In the genomic region with DNA sequence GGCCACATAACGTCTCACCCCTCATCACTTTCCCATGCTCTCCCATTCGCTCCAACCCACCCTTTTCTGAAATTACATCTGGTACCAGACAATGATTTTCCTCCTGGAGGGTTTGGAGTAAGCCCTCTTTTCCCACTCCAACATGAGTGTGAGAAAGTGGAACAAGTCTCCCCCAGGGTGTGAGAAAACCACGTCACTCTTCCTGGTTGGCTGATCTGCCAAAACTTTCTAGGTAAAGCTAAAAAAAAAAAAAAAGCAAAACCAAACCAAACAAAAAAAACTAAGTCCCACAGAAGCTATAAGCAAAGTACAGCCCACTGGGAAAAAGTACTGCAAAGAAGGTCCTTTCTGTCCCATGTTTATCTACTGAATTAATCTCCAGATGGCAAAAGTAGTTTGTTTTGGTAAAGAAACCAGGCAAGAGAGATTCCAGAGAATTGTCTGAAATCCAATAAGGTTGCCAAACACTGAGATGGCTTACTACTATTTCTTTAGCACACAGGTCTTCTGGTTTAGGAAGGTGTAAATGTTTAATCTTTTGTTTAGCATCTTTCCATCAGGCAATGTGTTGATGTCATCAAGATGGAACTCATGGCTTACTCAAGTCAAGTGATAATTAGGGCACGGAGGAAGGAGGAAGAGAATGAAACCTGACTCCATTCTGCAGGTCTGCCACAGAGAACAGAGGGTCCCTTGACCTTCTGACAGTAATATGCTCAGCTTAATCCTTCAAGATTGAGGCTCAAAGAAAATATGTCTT, we compare ENCODE assay signal across 1 cellular context.
TF ChIP-seq lines count a peak whose summit lies in the region.

No MANE protein-coding gene starts in this region.

TF ChIP-seq in GM12878, 131 proteins besides CTCF, POLR2A, EP300 and RAD21:
- TF ChIP-seq, protein P1, sequence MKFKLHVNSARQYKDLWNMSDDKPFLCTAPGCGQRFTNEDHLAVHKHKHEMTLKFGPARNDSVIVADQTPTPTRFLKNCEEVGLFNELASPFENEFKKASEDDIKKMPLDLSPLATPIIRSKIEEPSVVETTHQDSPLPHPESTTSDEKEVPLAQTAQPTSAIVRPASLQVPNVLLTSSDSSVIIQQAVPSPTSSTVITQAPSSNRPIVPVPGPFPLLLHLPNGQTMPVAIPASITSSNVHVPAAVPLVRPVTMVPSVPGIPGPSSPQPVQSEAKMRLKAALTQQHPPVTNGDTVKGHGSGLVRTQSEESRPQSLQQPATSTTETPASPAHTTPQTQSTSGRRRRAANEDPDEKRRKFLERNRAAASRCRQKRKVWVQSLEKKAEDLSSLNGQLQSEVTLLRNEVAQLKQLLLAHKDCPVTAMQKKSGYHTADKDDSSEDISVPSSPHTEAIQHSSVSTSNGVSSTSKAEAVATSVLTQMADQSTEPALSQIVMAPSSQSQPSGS (IDR thresholded peaks at IDR 0.05; ENCODE audit: low read length), result 0 out of 2 replicates have a peak, but pooled peaks have one; percentile 13
- TF ChIP-seq RUNX3 (IDR thresholded peaks at IDR 0.05; ENCODE audit: low read length), result peak; percentile 9; the same call in 1 of the 2 replicates
- TF ChIP-seq, protein P2, sequence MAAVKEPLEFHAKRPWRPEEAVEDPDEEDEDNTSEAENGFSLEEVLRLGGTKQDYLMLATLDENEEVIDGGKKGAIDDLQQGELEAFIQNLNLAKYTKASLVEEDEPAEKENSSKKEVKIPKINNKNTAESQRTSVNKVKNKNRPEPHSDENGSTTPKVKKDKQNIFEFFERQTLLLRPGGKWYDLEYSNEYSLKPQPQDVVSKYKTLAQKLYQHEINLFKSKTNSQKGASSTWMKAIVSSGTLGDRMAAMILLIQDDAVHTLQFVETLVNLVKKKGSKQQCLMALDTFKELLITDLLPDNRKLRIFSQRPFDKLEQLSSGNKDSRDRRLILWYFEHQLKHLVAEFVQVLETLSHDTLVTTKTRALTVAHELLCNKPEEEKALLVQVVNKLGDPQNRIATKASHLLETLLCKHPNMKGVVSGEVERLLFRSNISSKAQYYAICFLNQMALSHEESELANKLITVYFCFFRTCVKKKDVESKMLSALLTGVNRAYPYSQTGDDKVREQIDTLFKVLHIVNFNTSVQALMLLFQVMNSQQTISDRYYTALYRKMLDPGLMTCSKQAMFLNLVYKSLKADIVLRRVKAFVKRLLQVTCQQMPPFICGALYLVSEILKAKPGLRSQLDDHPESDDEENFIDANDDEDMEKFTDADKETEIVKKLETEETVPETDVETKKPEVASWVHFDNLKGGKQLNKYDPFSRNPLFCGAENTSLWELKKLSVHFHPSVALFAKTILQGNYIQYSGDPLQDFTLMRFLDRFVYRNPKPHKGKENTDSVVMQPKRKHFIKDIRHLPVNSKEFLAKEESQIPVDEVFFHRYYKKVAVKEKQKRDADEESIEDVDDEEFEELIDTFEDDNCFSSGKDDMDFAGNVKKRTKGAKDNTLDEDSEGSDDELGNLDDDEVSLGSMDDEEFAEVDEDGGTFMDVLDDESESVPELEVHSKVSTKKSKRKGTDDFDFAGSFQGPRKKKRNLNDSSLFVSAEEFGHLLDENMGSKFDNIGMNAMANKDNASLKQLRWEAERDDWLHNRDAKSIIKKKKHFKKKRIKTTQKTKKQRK (IDR thresholded peaks at IDR 0.05; ENCODE audit: low read depth, low read length), result no peak
TF ChIP-seq in GM12878: peak in this region for 2.
